ENCODE assay signal across 27 cellular contexts in the genomic region with DNA sequence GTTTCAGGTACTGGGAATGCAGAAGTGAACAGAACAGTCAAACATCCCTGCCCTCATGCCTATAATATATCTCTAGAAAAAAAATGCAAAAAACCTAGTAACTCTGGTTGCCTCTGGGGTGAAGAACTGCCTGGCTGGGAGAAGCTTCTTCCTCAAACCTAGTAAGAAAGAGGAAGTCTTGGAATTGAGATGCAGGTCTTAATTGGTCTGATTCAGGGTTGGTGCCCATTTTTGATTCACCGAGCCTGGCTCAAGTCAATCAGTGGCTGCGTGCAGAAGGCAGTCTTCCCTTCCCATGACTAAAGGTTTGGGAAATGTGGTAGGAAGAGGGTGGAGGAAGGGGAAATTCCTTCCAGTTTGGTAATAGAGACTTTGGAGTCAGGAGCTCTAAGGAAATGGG. TPM values are rescaled to one million over a fixed set of nuclear protein-coding genes. Genes with fewer than 3 reads are reported as not detected.
DNase-seq lines count a peak whose midpoint lies in the region; ATAC-seq lines count a peak whose summit lies in the region.
"Had no signal": no experiment of that assay in that cellular context is flagged by ENCODE, and none has a peak within 500 bp of the region (broad histone marks: within the 10 kb centered on the region; RNA-seq: fewer than 3 reads in every experiment).

No MANE protein-coding gene starts in this region.

- no peak overlapping the region for H3K27ac Mint-ChIP-seq in activated naive CD8-positive, alpha-beta T cell treated with anti-CD3 and anti-CD28 coated beads, Interleukin-2, amount 50 U/mL, for 24 hours
- H3K27ac Mint-ChIP-seq: CD8-positive, alpha-beta memory T cell had no signal

- no peak for ATAC-seq in GM21360 (IDR thresholded peaks at IDR 0.05; ENCODE audit: unreplicated experiment)
- no peak for ATAC-seq in activated naive CD8-positive, alpha-beta T cell treated with anti-CD3 and anti-CD28 coated beads, Interleukin-2, amount 50 U/mL, for 24 hours
- ATAC-seq: mucosa of descending colon had no signal

- H3K36me3 Mint-ChIP-seq in activated naive CD8-positive, alpha-beta T cell treated with anti-CD3 and anti-CD28 coated beads, Interleukin-2, amount 50 U/mL, for 24 hours (ENCODE audit: low read depth) = peaks cover 27% of the 10 kb centered on the region

- peaks cover 7% of the 10 kb centered on the region for H3K4me1 Mint-ChIP-seq in activated naive CD8-positive, alpha-beta T cell treated with anti-CD3 and anti-CD28 coated beads, Interleukin-2, amount 50 U/mL, for 24 hours
- H3K4me1 Mint-ChIP-seq: neural crest cell had no signal

- H3K27me3 Mint-ChIP-seq in activated naive CD8-positive, alpha-beta T cell treated with anti-CD3 and anti-CD28 coated beads, Interleukin-2, amount 50 U/mL, for 24 hours = no peaks in the 10 kb centered on the region
- H3K27me3 Mint-ChIP-seq: CD8-positive, alpha-beta memory T cell had no signal

- H3K4me3 Mint-ChIP-seq in activated naive CD8-positive, alpha-beta T cell treated with anti-CD3 and anti-CD28 coated beads, Interleukin-2, amount 50 U/mL, for 24 hours = no peak overlapping the region
- H3K4me3 Mint-ChIP-seq: CD8-positive, alpha-beta memory T cell; neural crest cell had no signal

- H3K9me3 Mint-ChIP-seq in activated naive CD8-positive, alpha-beta T cell treated with anti-CD3 and anti-CD28 coated beads, Interleukin-2, amount 50 U/mL, for 24 hours = no peaks in the 10 kb centered on the region
- H3K9me3 Mint-ChIP-seq: CD8-positive, alpha-beta memory T cell had no signal

- DNase-seq in EL (peak; percentile 82), M059J (ENCODE audit: low read depth) (peak; percentile 30), SKM-1 treated with dmso at 0.1 percent for 144 hours (lab: John Stamatoyannopoulos, UW; ENCODE audit: unreplicated experiment) (peak; percentile 50), kidney tubule cell (ENCODE audit: low spot score) (peak; percentile 31), NK-92 (lab: John Stamatoyannopoulos, UW; ENCODE audit: unreplicated experiment) (no peak)
- DNase-seq in stimulated activated CD4-positive, alpha-beta T cell treated with anti-CD3 and anti-CD28 coated beads, Interleukin-2, amount 100 ng/mL, for 24 hours = no peak
- DNase-seq in activated naive CD8-positive, alpha-beta T cell treated with anti-CD3 and anti-CD28 coated beads, Interleukin-2, amount 50 U/mL, for 24 hours = no peak
- DNase-seq: activated CD4-positive, alpha-beta T cell treated with anti-CD3 and anti-CD28 coated beads, Interleukin-2, amount 50 U/mL, for 48 hours; activated naive CD4-positive, alpha-beta T cell; activated T-cell treated with anti-CD3 and anti-CD28 coated beads for 4 hours; anterior cingulate cortex; CD8-positive, alpha-beta memory T cell; central memory CD4-positive, alpha-beta T cell; DMS79 treated with DMSO at 0.1 percent for 48 hours; erythroblast; left ventricle myocardium inferior; mucosa of descending colon; NK-92 treated with Interleukin-12 subunit alpha and Interleukin-12 subunit beta, amount 100 ng/mL, for 24 hours; small intestine; substantia nigra; T-helper 1 cell; WERI-Rb-1 had no signal

RNA-seq across cellular contexts. Expression of gene CDRT15, which starts 22.4 kb away (rescaled TPM):
- not detected in 2 replicates for total RNA-seq in M059J (2014; rRNA removed; shearing (Covaris generic))
- total RNA-seq: CD8-positive, alpha-beta memory T cell; HT-29; left ventricle myocardium inferior; mucosa of descending colon; neural crest cell; prostate gland; vagina had no signal

Comparison
In these comparisons a context has a peak if more than half of its experiments do, and no peak if none do; other contexts are left out.
1. DNase-seq: peak in EL (single experiment), M059J (single experiment), SKM-1 treated with dmso at 0.1 percent for 144 hours (single experiment) and kidney tubule cell (single experiment); none in stimulated activated CD4-positive, alpha-beta T cell treated with anti-CD3 and anti-CD28 coated beads, Interleukin-2, amount 100 ng/mL, for 24 hours (0 of 2), NK-92 (single experiment) and activated naive CD8-positive, alpha-beta T cell treated with anti-CD3 and anti-CD28 coated beads, Interleukin-2, amount 50 U/mL, for 24 hours (single experiment).